ENCODE assay signal across 14 cellular contexts in the genomic region with DNA sequence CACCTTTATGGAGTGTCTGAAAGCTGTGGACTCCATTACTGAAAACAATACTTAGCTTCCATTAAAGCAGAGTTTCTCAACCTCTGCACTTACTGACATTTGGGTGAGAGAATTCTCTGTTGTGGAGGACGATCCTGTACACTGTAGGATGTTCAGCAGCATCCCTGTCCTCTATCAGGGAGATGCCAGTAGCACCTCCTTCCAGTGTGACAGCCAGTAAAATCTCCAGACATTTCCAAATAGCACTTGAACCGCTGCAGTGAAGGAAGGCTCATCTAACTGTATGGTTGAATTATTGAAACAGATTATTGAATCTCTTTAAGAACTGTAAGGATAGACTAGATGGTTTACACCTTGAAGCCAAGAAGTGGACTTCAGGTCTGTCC. TPM values are rescaled to one million over a fixed set of nuclear protein-coding genes. Genes with fewer than 3 reads are reported as not detected.
DNase-seq lines count a peak whose midpoint lies in the region; ATAC-seq and TF ChIP-seq lines count a peak whose summit lies in the region.
"Had no signal": no experiment of that assay in that cellular context is flagged by ENCODE, and none has a peak within 500 bp of the region (broad histone marks: within the 10 kb centered on the region; RNA-seq: fewer than 3 reads in every experiment).

No MANE protein-coding gene starts in this region.

- CTCF ChIA-PET in activated CD4-positive, alpha-beta T cell treated with anti-CD3 and anti-CD28 coated beads, Interleukin-2, amount 10 ng/mL, durations not matched to agents 7 days and 5 days (lab: Charles Lee), result interaction anchor here (1.0 to 1.2 kb wide), 2 partner anchors 9 to 49 kb away, joined by 3 to 7 read pairs; no protein-coding TSS in a partner anchor
- CTCF ChIA-PET in T-cell (lab: Charles Lee), result interaction anchor here (0.6 to 2.8 kb wide), 11 partner anchors 10 to 54 kb away, joined by 3 to 23 read pairs (median 5); no protein-coding TSS in a partner anchor

- H3K27me3 Mint-ChIP-seq in activated CD4-positive, alpha-beta T cell treated with anti-CD3 and anti-CD28 coated beads, Interleukin-2, amount 10 ng/mL, durations not matched to agents 7 days and 5 days, result no peaks in the 10 kb centered on the region
- H3K27me3 Mint-ChIP-seq in T-cell (no peaks in the 10 kb centered on the region), natural killer cell (ENCODE audit: low read depth in 2 of 2) (no peaks in the 10 kb centered on the region)

- H3K36me3 ChIP-seq in heart right ventricle, result no peaks in the 10 kb centered on the region
- H3K36me3 ChIP-seq: vagina had no signal

- peaks cover 57% of the 10 kb centered on the region for H3K4me1 Mint-ChIP-seq in activated CD4-positive, alpha-beta T cell treated with anti-CD3 and anti-CD28 coated beads, Interleukin-2, amount 10 ng/mL, durations not matched to agents 7 days and 5 days
- peaks cover 75 to 77% (median 76%) of the 10 kb centered on the region in 3 donors for H3K4me1 Mint-ChIP-seq in T-cell
- H3K4me1 Mint-ChIP-seq in natural killer cell, result peaks cover 31 to 34% of the 10 kb centered on the region in 2 donors

- 73 to 77% methylated on average over 2 of the region's 2 CpGs for WGBS in heart right ventricle, 2 donors

- H3K27ac ChIP-seq in heart right ventricle, result peak overlapping the region in 1 of 10 donors; percentile 48
- H3K27ac ChIP-seq: psoas muscle, vagina had no signal

- no peak overlapping the region for H3K4me3 Mint-ChIP-seq in activated CD4-positive, alpha-beta T cell treated with anti-CD3 and anti-CD28 coated beads, Interleukin-2, amount 10 ng/mL, durations not matched to agents 7 days and 5 days
- peak overlapping the region; percentile 67 to 94 (median 76) for H3K4me3 Mint-ChIP-seq in T-cell
- no peak overlapping the region for H3K4me3 Mint-ChIP-seq in natural killer cell
- H3K4me3 Mint-ChIP-seq: HFFc6, mesothelial cell of epicardium had no signal

- no peak overlapping the region for H3K4me3 ChIP-seq in heart right ventricle
- H3K4me3 ChIP-seq: psoas muscle, vagina had no signal

- peaks cover 4% of the 10 kb centered on the region for H3K9me3 Mint-ChIP-seq in activated CD4-positive, alpha-beta T cell treated with anti-CD3 and anti-CD28 coated beads, Interleukin-2, amount 10 ng/mL, durations not matched to agents 7 days and 5 days
- H3K9me3 Mint-ChIP-seq in T-cell, result no peaks in the 10 kb centered on the region
- no peaks in the 10 kb centered on the region for H3K9me3 Mint-ChIP-seq in natural killer cell

- H3K4me1 ChIP-seq in heart right ventricle, result peaks cover 0 to 30% (median 6%) of the 10 kb centered on the region in 9 donors

- TF ChIP-seq CTCF in natural killer cell (IDR thresholded peaks at IDR 0.05), result no peak
- no peak for TF ChIP-seq CTCF in heart right ventricle (IDR thresholded peaks at IDR 0.05)

- H3K9me3 ChIP-seq in heart right ventricle, result peaks cover 0 to 3% (median 0%) of the 10 kb centered on the region in 11 donors
- H3K9me3 ChIP-seq: psoas muscle, vagina had no signal

- POLR2A ChIA-PET in activated CD4-positive, alpha-beta T cell treated with anti-CD3 and anti-CD28 coated beads, Interleukin-2, amount 10 ng/mL, durations not matched to agents 7 days and 5 days (lab: Charles Lee), result no interaction called here
- POLR2A ChIA-PET in T-cell (lab: Charles Lee), result interaction anchor here in 1 of 2 donors (0.5 to 1.6 kb wide), 10 partner anchors 10 to 84 kb away, joined by 3 to 27 read pairs (median 4); no protein-coding TSS in a partner anchor

- H3K27me3 ChIP-seq in heart right ventricle, result no peaks in the 10 kb centered on the region
- H3K27me3 ChIP-seq: dorsolateral prefrontal cortex, vagina had no signal

- ATAC-seq in HG02642 (IDR thresholded peaks at IDR 0.05; ENCODE audit: poor library complexity, unreplicated experiment) (peak; percentile 12), T-cell (replicated peaks in 1 of 4) (peak in 1 of 4 experiments; percentile 14), natural killer cell (no peak), heart right ventricle (no peak)
- ATAC-seq: psoas muscle had no signal

- DNase-seq in activated CD4-positive, alpha-beta T cell treated with anti-CD3 and anti-CD28 coated beads, Interleukin-2, amount 10 ng/mL, durations not matched to agents 7 days and 5 days, result no peak
- no peak for DNase-seq in activated CD4-positive, alpha-beta T cell treated with anti-CD3 and anti-CD28 coated beads for 1 hour
- DNase-seq in T-cell (no peak), natural killer cell (no peak), heart right ventricle (no peak), activated gamma-delta T cell treated with Interleukin-2 at 50 U/mL for 16 hours (no peak), GM19238 (ENCODE audit: insufficient read length, low spot score) (no peak)
- DNase-seq: dorsolateral prefrontal cortex, HFFc6, psoas muscle, SW 1271 had no signal

- H3K27ac Mint-ChIP-seq in activated CD4-positive, alpha-beta T cell treated with anti-CD3 and anti-CD28 coated beads, Interleukin-2, amount 10 ng/mL, durations not matched to agents 7 days and 5 days, result peak overlapping the region; percentile 82
- H3K27ac Mint-ChIP-seq in T-cell, result peak overlapping the region; percentile 93 to 97
- peak overlapping the region; percentile 85 to 96 for H3K27ac Mint-ChIP-seq in natural killer cell
- H3K27ac Mint-ChIP-seq: HFFc6, mesothelial cell of epicardium had no signal

- intact Hi-C loops in natural killer cell (cut with micrococcal nuclease) (loop anchor here (2.0 to 5.0 kb wide), 2 partner anchors 28 to 49 kb away; no protein-coding TSS in a partner anchor), heart right ventricle (cut with DNase I) (loop anchor here in 1 of 10 donors (10.0 kb wide), 1 partner anchor 52 kb away; no protein-coding TSS in a partner anchor)

- peaks cover 17% of the 10 kb centered on the region for H3K36me3 Mint-ChIP-seq in activated CD4-positive, alpha-beta T cell treated with anti-CD3 and anti-CD28 coated beads, Interleukin-2, amount 10 ng/mL, durations not matched to agents 7 days and 5 days (ENCODE audit: low read depth)
- H3K36me3 Mint-ChIP-seq in T-cell (peaks cover 9% of the 10 kb centered on the region), natural killer cell (no peaks in the 10 kb centered on the region)

RNA-seq across cellular contexts. Expression of gene PRDM2, which starts 3.1 kb away (rescaled TPM):
- total RNA-seq in activated CD4-positive, alpha-beta T cell treated with anti-CD3 and anti-CD28 coated beads, Interleukin-2, amount 10 ng/mL, durations not matched to agents 7 days and 5 days, result 10 to 100 TPM; 57.7 to 63.1 TPM
- 100 to 1,000 TPM in 2 of 5 donors, 10 to 100 TPM in 3; 93.3 to 162 (median 99.4) TPM for total RNA-seq in T-cell
- 100 to 1,000 TPM; 168 to 193 (median 184) TPM for total RNA-seq in natural killer cell
- total RNA-seq in heart right ventricle, result 10 to 100 TPM; 37.5 to 57.3 (median 43.1) TPM
- 10 to 100 TPM; 10.3 to 26.3 TPM for polyA plus RNA-seq in heart right ventricle

Comparison
In these comparisons a context has a peak if more than half of its experiments do, and no peak if none do; other contexts are left out.
1. H3K4me3 Mint-ChIP-seq: peak in T-cell (3 of 3); none in activated CD4-positive, alpha-beta T cell treated with anti-CD3 and anti-CD28 coated beads, Interleukin-2, amount 10 ng/mL, durations not matched to agents 7 days and 5 days (single experiment) and natural killer cell (single experiment).
2. Peak in every context shown above with its lines, with median percentiles within 50 percentile points of each other: H3K27ac Mint-ChIP-seq.